1 cellular context compared by ENCODE assay signal in genomic region chr1:235069577-235070563, GRCh38.
A peak's percentile ranks its signal among the peaks of the same experiment; 100 is the strongest.
TF ChIP-seq lines count a peak whose summit lies in the region.

No MANE protein-coding gene starts in this region.

TF ChIP-seq in HepG2, 621 proteins besides CTCF, POLR2A, EP300 and RAD21 (continued from another document and continues in another):
- TF ChIP-seq THRA (CRISPR knock-in tag; IDR thresholded peaks at IDR 0.05; ENCODE audit: borderline replicate concordance) (peak; percentile 75), ETV6 (CRISPR knock-in tag; conservative IDR thresholded peaks at IDR 0.05) (no peak; the same call in 1 of the 2 replicates), NFIC (IDR thresholded peaks at IDR 0.05; ENCODE audit: low read length) (no peak), MIER2 (CRISPR knock-in tag; IDR thresholded peaks at IDR 0.05) (peak; percentile 50; the same call in 1 of the 2 replicates), U2AF2 (IDR thresholded peaks at IDR 0.05; ENCODE audit: low read depth, low read length) (no peak), NFYB (CRISPR knock-in tag; IDR thresholded peaks at IDR 0.05) (peak; percentile 40; the same call in 1 of the 2 replicates), ZNF720 (CRISPR knock-in tag; IDR thresholded peaks at IDR 0.05) (no peak), MBNL3 (CRISPR knock-in tag; conservative IDR thresholded peaks at IDR 0.05) (no peak), ATF5 (CRISPR knock-in tag; IDR thresholded peaks at IDR 0.05; ENCODE audit: low read depth) (peak; percentile 23; the same call in 1 of the 2 replicates), BORCS8-MEF2B (CRISPR knock-in tag; IDR thresholded peaks at IDR 0.05) (peak; percentile 81), FOXP4 (CRISPR knock-in tag; IDR thresholded peaks at IDR 0.05) (peak; percentile 60; the same call in 1 of the 2 replicates), ARNTL (CRISPR knock-in tag; IDR thresholded peaks at IDR 0.05) (peak; percentile 94), ZNF44 (CRISPR knock-in tag; IDR thresholded peaks at IDR 0.05) (no peak), RFXANK (CRISPR knock-in tag; IDR thresholded peaks at IDR 0.05) (no peak), ZNF10 (CRISPR knock-in tag; IDR thresholded peaks at IDR 0.05; ENCODE audit: borderline replicate concordance, low read depth) (no peak), TEF (CRISPR knock-in tag; IDR thresholded peaks at IDR 0.05) (no peak), SNAI1 (CRISPR knock-in tag; IDR thresholded peaks at IDR 0.05; ENCODE audit: borderline replicate concordance) (peak; percentile 90), NCOA1 (CRISPR knock-in tag; IDR thresholded peaks at IDR 0.05) (peak; percentile 88; the same call in 1 of the 2 replicates), ZNF841 (CRISPR knock-in tag; IDR thresholded peaks at IDR 0.05; ENCODE audit: borderline replicate concordance) (no peak), ZNF737 (CRISPR knock-in tag; IDR thresholded peaks at IDR 0.05; ENCODE audit: borderline replicate concordance) (peak; percentile 92), HNF1B (CRISPR knock-in tag; IDR thresholded peaks at IDR 0.05) (peak; percentile 38; the same call in 1 of the 2 replicates), RAD51 (IDR thresholded peaks at IDR 0.05; ENCODE audit: borderline replicate concordance) (no peak), ZNF143 (CRISPR knock-in tag; IDR thresholded peaks at IDR 0.05) (0 out of 2 replicates have a peak, but pooled peaks have one; percentile 23), MEIS1 (CRISPR knock-in tag; IDR thresholded peaks at IDR 0.05; ENCODE audit: borderline replicate concordance) (no peak), ZBTB1 (CRISPR knock-in tag; IDR thresholded peaks at IDR 0.05; ENCODE audit: borderline replicate concordance) (0 out of 2 replicates have a peak, but pooled peaks have one; percentile 55), ZNF552 (CRISPR knock-in tag; IDR thresholded peaks at IDR 0.05; ENCODE audit: borderline replicate concordance) (0 out of 2 replicates have a peak, but pooled peaks have one; percentile 10), ZBTB40 (IDR thresholded peaks at IDR 0.05) (no peak), ZBTB40 (CRISPR knock-in tag; IDR thresholded peaks at IDR 0.05) (peak; percentile 79), PITX1 (CRISPR knock-in tag; IDR thresholded peaks at IDR 0.05) (peak; percentile 66; the same call in 1 of the 2 replicates), ZNF558 (CRISPR knock-in tag; IDR thresholded peaks at IDR 0.05; ENCODE audit: borderline replicate concordance) (peak; percentile 85; the same call in 1 of the 2 replicates), ZNF33A (CRISPR knock-in tag; IDR thresholded peaks at IDR 0.05; ENCODE audit: borderline replicate concordance) (no peak), ZFP41 (CRISPR knock-in tag; IDR thresholded peaks at IDR 0.05; ENCODE audit: borderline replicate concordance) (no peak), MXD3 (CRISPR knock-in tag; IDR thresholded peaks at IDR 0.05) (peak; percentile 72; the same call in 1 of the 2 replicates), ZNF33B (CRISPR knock-in tag; IDR thresholded peaks at IDR 0.05) (no peak), ZKSCAN1 (IDR thresholded peaks at IDR 0.05; ENCODE audit: low read length) (peak; percentile 96), FUBP1 (CRISPR knock-in tag; IDR thresholded peaks at IDR 0.05; ENCODE audit: borderline replicate concordance) (no peak), MAX (IDR thresholded peaks at IDR 0.05) (no peak), PAX8 (CRISPR knock-in tag; IDR thresholded peaks at IDR 0.05; ENCODE audit: borderline replicate concordance) (no peak), HDAC2 (CRISPR knock-in tag; IDR thresholded peaks at IDR 0.05) (peak; percentile 78), HOXA9 (CRISPR knock-in tag; IDR thresholded peaks at IDR 0.05; ENCODE audit: borderline replicate concordance) (no peak), ZNF589 (CRISPR knock-in tag; conservative IDR thresholded peaks at IDR 0.05) (peak; percentile 84), CHCHD3 (CRISPR knock-in tag; IDR thresholded peaks at IDR 0.05) (no peak), ZNF616 (CRISPR knock-in tag; IDR thresholded peaks at IDR 0.05; ENCODE audit: low read depth) (no peak), MTA3 (CRISPR knock-in tag; IDR thresholded peaks at IDR 0.05) (no peak), MEF2D (CRISPR knock-in tag; IDR thresholded peaks at IDR 0.05) (no peak; the same call in 1 of the 2 replicates), ZNF34 (CRISPR knock-in tag; IDR thresholded peaks at IDR 0.05; ENCODE audit: borderline replicate concordance) (no peak)
